ENCODE assay signal across 1 cellular context in the genomic region with DNA sequence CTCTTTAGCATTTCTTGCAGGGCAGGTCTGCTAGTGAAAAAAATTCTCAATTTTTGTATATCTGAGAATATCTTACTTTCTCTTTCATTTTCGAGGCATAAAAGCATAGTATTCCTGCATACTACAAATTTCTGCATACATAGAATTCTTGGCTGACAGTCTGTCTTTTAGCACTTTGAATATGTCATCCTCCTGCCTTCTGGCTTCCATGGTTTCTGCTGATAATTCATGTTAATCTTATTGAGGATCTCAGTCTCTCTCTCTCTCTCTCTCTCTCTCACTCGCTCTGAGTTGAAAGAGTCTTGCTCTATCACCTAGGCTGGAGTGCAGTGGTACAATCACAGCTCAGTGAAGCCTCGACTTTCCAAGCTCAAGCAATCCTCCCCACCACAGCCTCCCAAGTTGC.
TF ChIP-seq lines count a peak whose summit lies in the region.

No MANE protein-coding gene starts in this region.

TF ChIP-seq in liver, 16 proteins besides CTCF, POLR2A, EP300 and RAD21 (continued from another document):
- TF ChIP-seq NR2F2 (IDR thresholded peaks at IDR 0.05) = no peak
- no peak for TF ChIP-seq FOXA1 (IDR thresholded peaks at IDR 0.05)
- no peak for TF ChIP-seq SP1 (IDR thresholded peaks at IDR 0.05)
- no peak for TF ChIP-seq HNF4G (IDR thresholded peaks at IDR 0.05)
- TF ChIP-seq REST (IDR thresholded peaks at IDR 0.05) = no peak
- no peak for TF ChIP-seq EGR1 (IDR thresholded peaks at IDR 0.05; ENCODE audit: low read depth in 2 of 2)
- no peak for TF ChIP-seq GABPA (IDR thresholded peaks at IDR 0.05 in 1 of 2, conservative IDR thresholded peaks at IDR 0.05 in 1 of 2)
- TF ChIP-seq YY1 (IDR thresholded peaks at IDR 0.05) = no peak
- TF ChIP-seq HNF4A (conservative IDR thresholded peaks at IDR 0.05) = no peak
- no peak for TF ChIP-seq TAF1 (conservative IDR thresholded peaks at IDR 0.05)
- no peak for TF ChIP-seq ATF3 (IDR thresholded peaks at IDR 0.05)
- no peak for TF ChIP-seq FOXA2 (IDR thresholded peaks at IDR 0.05)
TF ChIP-seq in liver: peak in this region for 0.
